ENCODE assay signal across 1 cellular context in genomic region chr12:116288735-116289134, GRCh38.
TF ChIP-seq lines count a peak whose summit lies in the region.

No MANE protein-coding gene starts in this region.

TF ChIP-seq in IMR-90, 13 proteins besides CTCF, POLR2A, EP300 and RAD21:
- TF ChIP-seq, protein P1, sequence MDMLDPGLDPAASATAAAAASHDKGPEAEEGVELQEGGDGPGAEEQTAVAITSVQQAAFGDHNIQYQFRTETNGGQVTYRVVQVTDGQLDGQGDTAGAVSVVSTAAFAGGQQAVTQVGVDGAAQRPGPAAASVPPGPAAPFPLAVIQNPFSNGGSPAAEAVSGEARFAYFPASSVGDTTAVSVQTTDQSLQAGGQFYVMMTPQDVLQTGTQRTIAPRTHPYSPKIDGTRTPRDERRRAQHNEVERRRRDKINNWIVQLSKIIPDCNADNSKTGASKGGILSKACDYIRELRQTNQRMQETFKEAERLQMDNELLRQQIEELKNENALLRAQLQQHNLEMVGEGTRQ (IDR thresholded peaks at IDR 0.05; ENCODE audit: low read depth, low read length) = no peak
- TF ChIP-seq ELK1 (IDR thresholded peaks at IDR 0.05; ENCODE audit: borderline replicate concordance, low read depth, low read length) = no peak
